In the genomic region with DNA sequence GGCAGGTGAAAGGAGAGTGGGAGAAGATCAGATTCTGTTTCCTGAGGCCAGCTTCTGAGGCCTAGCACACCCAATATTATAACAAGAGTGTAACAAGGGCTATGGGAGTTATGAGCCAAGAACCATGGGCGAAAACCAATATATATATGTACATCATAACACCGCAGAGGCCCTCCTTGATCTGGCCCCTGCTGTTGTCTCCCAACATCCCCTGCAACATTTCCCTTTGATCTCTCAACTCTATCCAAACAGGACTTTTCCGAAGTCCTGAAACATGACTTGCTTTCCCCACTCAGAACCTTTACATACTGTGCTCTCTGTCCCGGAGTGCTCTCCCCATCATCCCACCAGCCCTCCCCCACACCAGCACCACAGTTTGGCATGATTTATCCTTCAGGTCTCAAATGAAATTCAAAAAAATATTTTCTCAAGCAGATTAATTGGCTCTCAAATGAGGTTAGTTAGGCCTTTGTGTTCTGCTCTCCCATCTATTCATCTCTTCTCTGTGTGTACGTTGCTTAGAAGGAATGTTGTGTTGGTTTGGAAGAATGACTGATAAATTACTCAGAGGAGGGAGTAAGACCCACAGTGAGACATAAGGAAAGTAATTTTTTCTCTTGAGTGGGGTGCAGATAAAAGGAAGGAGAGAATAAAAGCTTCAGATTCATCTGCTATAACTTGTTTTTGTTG, we compare ENCODE assay signal across 16 cellular contexts. TPM values are rescaled to one million over a fixed set of nuclear protein-coding genes. Genes with fewer than 3 reads are reported as not detected.
DNase-seq lines count a peak whose midpoint lies in the region; ATAC-seq and TF ChIP-seq lines count a peak whose summit lies in the region.
"Had no signal": no experiment of that assay in that cellular context is flagged by ENCODE, and none has a peak within 500 bp of the region (broad histone marks: within the 10 kb centered on the region; RNA-seq: fewer than 3 reads in every experiment).

No MANE protein-coding gene starts in this region.

- no peaks in the 10 kb centered on the region for H3K4me1 Mint-ChIP-seq in CD4-positive, alpha-beta memory T cell
- H3K4me1 Mint-ChIP-seq: T-helper 17 cell had no signal

- no peak for ATAC-seq in GM18502 (IDR thresholded peaks at IDR 0.05; ENCODE audit: poor library complexity, unreplicated experiment)
- ATAC-seq: gastrocnemius medialis, right cardiac atrium, T-helper 17 cell had no signal

- POLR2A ChIA-PET in CD4-positive, alpha-beta memory T cell (lab: Charles Lee; ENCODE audit: partially characterized antibody): no interaction called here

- H3K9ac ChIP-seq in skeletal muscle satellite cell (ENCODE audit: low read depth, low read length): peak overlapping the region; percentile 56

- H3K27ac Mint-ChIP-seq in CD4-positive, alpha-beta memory T cell: no peak overlapping the region
- H3K27ac Mint-ChIP-seq: activated CD4-positive, alpha-beta T cell treated with anti-CD3 and anti-CD28 coated beads, Interleukin-2, amount 10 ng/mL, durations not matched to agents 24 days and 14 days; activated T-cell treated with anti-CD3 and anti-CD28 coated beads, Interleukin-2, amount 50 U/mL, for 24 hours; T-helper 17 cell had no signal

- H3K4me3 Mint-ChIP-seq in CD4-positive, alpha-beta memory T cell: no peak overlapping the region
- H3K4me3 Mint-ChIP-seq: activated CD4-positive, alpha-beta T cell treated with anti-CD3 and anti-CD28 coated beads, Interleukin-2, amount 10 ng/mL, durations not matched to agents 24 days and 14 days; activated T-cell treated with anti-CD3 and anti-CD28 coated beads, Interleukin-2, amount 50 U/mL, for 24 hours; T-helper 17 cell had no signal

- peak overlapping the region; percentile 39 for H3K4me2 ChIP-seq in skeletal muscle satellite cell (ENCODE audit: low read length)

- H3K9me3 ChIP-seq in SJSA1 (replicated peaks): no peaks in the 10 kb centered on the region
- H3K9me3 ChIP-seq in skeletal muscle satellite cell (replicated peaks; ENCODE audit: low read length): no peaks in the 10 kb centered on the region
- no peaks in the 10 kb centered on the region for H3K9me3 ChIP-seq in CD4-positive, alpha-beta memory T cell (ENCODE audit: control insufficient read depth in 1 of 2, low read length in 2 of 2)
- H3K9me3 ChIP-seq: gastrocnemius medialis had no signal

- H3K9me3 Mint-ChIP-seq in CD4-positive, alpha-beta memory T cell: no peaks in the 10 kb centered on the region
- H3K9me3 Mint-ChIP-seq: activated CD4-positive, alpha-beta T cell treated with anti-CD3 and anti-CD28 coated beads, Interleukin-2, amount 10 ng/mL, durations not matched to agents 24 days and 14 days; activated T-cell treated with anti-CD3 and anti-CD28 coated beads, Interleukin-2, amount 50 U/mL, for 24 hours had no signal

- H3K27ac ChIP-seq in SJSA1: peak overlapping the region; percentile 64
- H3K27ac ChIP-seq in CD4-positive, alpha-beta memory T cell (ENCODE audit: low read depth, low read length): no peak overlapping the region
- no peak overlapping the region for H3K27ac ChIP-seq in substantia nigra (ENCODE audit: low read depth, low read length, poor library complexity, severe bottlenecking)

- peaks cover 0 to 1% of the 10 kb centered on the region in 2 donors for H3K27me3 Mint-ChIP-seq in CD4-positive, alpha-beta memory T cell

- no peaks in the 10 kb centered on the region for H3K36me3 Mint-ChIP-seq in CD4-positive, alpha-beta memory T cell

- TF ChIP-seq CTCF in fibroblast of the aortic adventitia (IDR thresholded peaks at IDR 0.05; ENCODE audit: insufficient read depth, low read length): no peak

- intact Hi-C loops in CD4-positive, alpha-beta memory T cell (cut with micrococcal nuclease): no loop called here

- H3K4me1 ChIP-seq in SJSA1 (replicated peaks): peaks cover 38% of the 10 kb centered on the region
- peaks cover 20% of the 10 kb centered on the region for H3K4me1 ChIP-seq in skeletal muscle satellite cell (ENCODE audit: control insufficient read depth, insufficient read depth, low read length)
- H3K4me1 ChIP-seq in CD4-positive, alpha-beta memory T cell (ENCODE audit: insufficient read depth, low read length): no peaks in the 10 kb centered on the region

- DNase-seq in GM04503 (ENCODE audit: low read depth) (peak; percentile 57), SJSA1 (ENCODE audit: low read depth in 1 of 2, low spot score in 2 of 2) (peak in 1 of 2 experiments; percentile 70), fibroblast of the aortic adventitia (ENCODE audit: low read depth) (peak; percentile 61), substantia nigra (lab: John Stamatoyannopoulos, UW) (no peak)
- no peak for DNase-seq in CD4-positive, alpha-beta memory T cell
- DNase-seq: activated CD4-positive, alpha-beta T cell treated with anti-CD3 and anti-CD28 coated beads, Interleukin-2, amount 10 ng/mL, durations not matched to agents 24 days and 14 days; activated T-cell treated with anti-CD3 and anti-CD28 coated beads, Interleukin-2, amount 50 U/mL, for 24 hours; amygdala; gastrocnemius medialis; left cardiac atrium; OCI-M1; right cardiac atrium; stimulated activated naive CD4-positive, alpha-beta T cell; T-helper 17 cell had no signal

- no peaks in the 10 kb centered on the region for H3K27me3 ChIP-seq in SJSA1 (replicated peaks)
- no peaks in the 10 kb centered on the region for H3K27me3 ChIP-seq in skeletal muscle satellite cell (ENCODE audit: control insufficient read depth, insufficient read depth, low read length)
- H3K27me3 ChIP-seq in CD4-positive, alpha-beta memory T cell (ENCODE audit: insufficient read depth, low read length): no peaks in the 10 kb centered on the region
- H3K27me3 ChIP-seq: gastrocnemius medialis had no signal

- H3K36me3 ChIP-seq in SJSA1: no peaks in the 10 kb centered on the region
- no peaks in the 10 kb centered on the region for H3K36me3 ChIP-seq in skeletal muscle satellite cell (ENCODE audit: insufficient read depth, low read length)
- no peaks in the 10 kb centered on the region for H3K36me3 ChIP-seq in CD4-positive, alpha-beta memory T cell (ENCODE audit: insufficient read depth, low read length)
- H3K36me3 ChIP-seq: gastrocnemius medialis had no signal

- no peak overlapping the region for H3K4me3 ChIP-seq in SJSA1
- no peak overlapping the region for H3K4me3 ChIP-seq in fibroblast of the aortic adventitia (ENCODE audit: low read depth, low read length)
- H3K4me3 ChIP-seq in skeletal muscle satellite cell (ENCODE audit: low read length): no peak overlapping the region
- H3K4me3 ChIP-seq in CD4-positive, alpha-beta memory T cell (ENCODE audit: low read length in 2 of 2): no peak overlapping the region
- H3K4me3 ChIP-seq: gastrocnemius medialis had no signal

- CTCF ChIA-PET in CD4-positive, alpha-beta memory T cell (lab: Charles Lee; ENCODE audit: partially characterized antibody): no interaction called here

RNA-seq across cellular contexts. Expression of a gene that starts 17.6 kb away (rescaled TPM):
- 17.7 and 47.0 TPM in 2 replicates for total RNA-seq in SJSA1 (2014; rRNA removed; shearing (Covaris generic))
- 17.3 and 35.2 TPM in 2 replicates for total RNA-seq in fibroblast of the aortic adventitia (ENCODE audit: low replicate concordance)
- total RNA-seq in skeletal muscle satellite cell (2012; rRNA removed): 15.7 and 20.3 TPM in 2 replicates
- total RNA-seq in CD4-positive, alpha-beta memory T cell: 1 to 10 TPM; 8.3 to 9.8 TPM
- 10 to 100 TPM; 15.2 to 25.0 TPM for polyA plus RNA-seq in CD4-positive, alpha-beta memory T cell

RNA-seq across cellular contexts. Expression of a gene that starts 58.1 kb away (rescaled TPM):
- total RNA-seq in SJSA1 (2014; rRNA removed; shearing (Covaris generic)): 10.7 and 13.2 TPM in 2 replicates
- 5.0 and 6.6 TPM in 2 replicates for total RNA-seq in fibroblast of the aortic adventitia (ENCODE audit: low replicate concordance)
- total RNA-seq in skeletal muscle satellite cell (2012; rRNA removed): 4.6 and 8.1 TPM in 2 replicates
- not detected for total RNA-seq in CD4-positive, alpha-beta memory T cell
- not detected for polyA plus RNA-seq in CD4-positive, alpha-beta memory T cell
- total RNA-seq: T-helper 17 cell had no signal

Comparison
In these comparisons a context has a peak if more than half of its experiments do, and no peak if none do; other contexts are left out.
1. DNase-seq: peak in GM04503 (single experiment) and fibroblast of the aortic adventitia (single experiment); none in CD4-positive, alpha-beta memory T cell (0 of 5) and substantia nigra (0 of 49).